10 cellular contexts compared by ENCODE assay signal in genomic region chr3:190323241-190323617, GRCh38. TPM values are rescaled to one million over a fixed set of nuclear protein-coding genes. Genes with fewer than 3 reads are reported as not detected.
DNase-seq lines count a peak whose midpoint lies in the region; ATAC-seq and TF ChIP-seq lines count a peak whose summit lies in the region.
"Had no signal": no experiment of that assay in that cellular context is flagged by ENCODE, and none has a peak within 500 bp of the region (broad histone marks: within the 10 kb centered on the region; RNA-seq: fewer than 3 reads in every experiment).

No MANE protein-coding gene starts in this region.

- POLR2A ChIA-PET in SK-N-SH (lab: Yijun Ruan, JAX): no interaction called here

- peak overlapping the region; percentile 77; the same call in 1 of the 2 replicates for H3K4me2 ChIP-seq in SK-N-SH

- 34% methylated on average over 8 of the region's 8 CpGs for WGBS in SK-N-SH (ENCODE audit: low lambda C conversion rate)
- 16 to 32% (median 20%) methylated on average over 8 of the region's 8 CpGs for WGBS in adrenal gland, 4 donors
- WGBS in stomach, 5 donors: 21 to 50% (median 33%) methylated on average over 8 of the region's 8 CpGs

- H3K9ac ChIP-seq in SK-N-SH: no peak overlapping the region

- no peaks in the 10 kb centered on the region for H3K9me2 ChIP-seq in SK-N-SH

- TF ChIP-seq EP300 in SK-N-SH (IDR thresholded peaks at IDR 0.05; ENCODE audit: borderline replicate concordance in 1 of 2, low read depth in 1 of 2, low read length in 1 of 2) (no peak), stomach (IDR thresholded peaks at IDR 0.05) (no peak)

- TF ChIP-seq CTCF in SK-N-SH (IDR thresholded peaks at IDR 0.05) (no peak), adrenal gland (IDR thresholded peaks at IDR 0.05) (no peak), stomach (IDR thresholded peaks at IDR 0.05) (no peak)

- H3K27ac ChIP-seq in SK-N-SH (ENCODE audit: low read depth in 2 of 2, low read length in 1 of 2) (no peak overlapping the region), adrenal gland (peak overlapping the region; percentile 37 to 93 (median 74)), stomach (peak overlapping the region in 3 of 5 donors; percentile 36 to 45 (median 36))

- H3K27me3 ChIP-seq in SK-N-SH (ENCODE audit: insufficient read depth) (peaks cover 32% of the 10 kb centered on the region), adrenal gland (no peaks in the 10 kb centered on the region), stomach (peaks cover 0 to 26% (median 7%) of the 10 kb centered on the region in 3 donors)

- ATAC-seq in SK-N-SH treated with all-trans-retinoic acid at 6 μM for 48 hours: no peak
- no peak for ATAC-seq in HG02623 (IDR thresholded peaks at IDR 0.05; ENCODE audit: unreplicated experiment)

- DNase-seq in SK-N-SH (no peak), adrenal gland (peak in 4 of 7 donors; percentile 49 to 59 (median 54)), kidney glomerular epithelial cell (lab: John Stamatoyannopoulos, UW) (peak; percentile 75), stomach (peak; percentile 38), RPMI8226 (no peak)
- DNase-seq in activated CD4-positive, CD25-positive, alpha-beta regulatory T cell (lab: John Stamatoyannopoulos, UW): no peak
- DNase-seq: NCI-H69; stimulated activated naive CD4-positive, alpha-beta T cell treated with Interleukin-2 at 50 U/mL for 16 hours had no signal

- H3K4me1 ChIP-seq in SK-N-SH (ENCODE audit: control insufficient read depth in 1 of 2, insufficient read depth in 2 of 2, low read depth in 1 of 2, low read length in 1 of 2) (peaks cover 4 to 10% of the 10 kb centered on the region in 2 experiments; a peak in 2 of 4 replicates), adrenal gland (replicated peaks in 1 of 2) (peaks cover 27 to 37% of the 10 kb centered on the region in 2 donors), stomach (peaks cover 4 to 27% (median 17%) of the 10 kb centered on the region in 4 donors)

- no peaks in the 10 kb centered on the region for H3K79me2 ChIP-seq in SK-N-SH (ENCODE audit: insufficient read depth)

- H2AFZ ChIP-seq in SK-N-SH (ENCODE audit: low read depth): no peak overlapping the region; the same call in 1 of the 2 replicates

- TF ChIP-seq RAD21 in SK-N-SH (IDR thresholded peaks at IDR 0.05; ENCODE audit: low read length): no peak

- no peaks in the 10 kb centered on the region for H3K36me3 ChIP-seq in SK-N-SH (replicated peaks in 1 of 2; ENCODE audit: control insufficient read depth in 1 of 2, insufficient read depth in 2 of 2, low read length in 1 of 2)
- H3K36me3 ChIP-seq in adrenal gland (replicated peaks in 1 of 2): no peaks in the 10 kb centered on the region
- H3K36me3 ChIP-seq in stomach: no peaks in the 10 kb centered on the region

- H4K20me1 ChIP-seq in SK-N-SH (ENCODE audit: insufficient read depth): no peaks in the 10 kb centered on the region

- TF ChIP-seq POLR2A in adrenal gland (IDR thresholded peaks at IDR 0.05) (peak in 1 of 2 donors; percentile 36), stomach (IDR thresholded peaks at IDR 0.05) (no peak)

- H3F3A ChIP-seq in SK-N-SH (replicated peaks; ENCODE audit: insufficient read depth): no peaks in the 10 kb centered on the region

- H3K4me3 ChIP-seq in SK-N-SH (ENCODE audit: low read depth in 2 of 2, low read length in 1 of 2): no peak overlapping the region
- H3K4me3 ChIP-seq in adrenal gland: peak overlapping the region in 2 of 4 donors; percentile 90 to 96
- H3K4me3 ChIP-seq in stomach: peak overlapping the region in 3 of 4 donors; percentile 13 to 31 (median 14)

- intact Hi-C loops in adrenal gland (cut with DNase I) (loop anchor here (2.0 to 10.0 kb wide), 4 partner anchors 62 to 102 kb away; partner anchors contain the start of gene CLDN16 (in 1 of the 2)), stomach (cut with DNase I; ENCODE audit: low total_unique reads) (loop anchor here (10.0 kb wide), 1 partner anchor 348 kb away; no protein-coding TSS in a partner anchor)

- H3K9me3 ChIP-seq in SK-N-SH (no peaks in the 10 kb centered on the region), adrenal gland (replicated peaks in 1 of 3) (no peaks in the 10 kb centered on the region), stomach (no peaks in the 10 kb centered on the region)

- CTCF ChIA-PET in SK-N-SH (lab: Yijun Ruan, JAX): interaction anchor here (0.9 to 6.2 kb wide), 17 partner anchors 10 to 370 kb away, joined by 3 to 75 read pairs (median 6); no protein-coding TSS in a partner anchor

TF ChIP-seq in SK-N-SH, 30 proteins besides CTCF, POLR2A, EP300 and RAD21:
- TF ChIP-seq GATA2 (CRISPR knock-in tag; IDR thresholded peaks at IDR 0.05) (no peak), ELF1 (IDR thresholded peaks at IDR 0.05) (no peak), RFX5 (IDR thresholded peaks at IDR 0.05; ENCODE audit: low read length) (no peak), NRF1 (IDR thresholded peaks at IDR 0.05; ENCODE audit: low read depth, low read length) (no peak), TAF1 (IDR thresholded peaks at IDR 0.05; ENCODE audit: borderline replicate concordance, low read depth, low read length) (no peak), MEF2A (IDR thresholded peaks at IDR 0.05; ENCODE audit: borderline replicate concordance, low read depth) (no peak), MXI1 (IDR thresholded peaks at IDR 0.05; ENCODE audit: low read depth, low read length) (no peak)
- TF ChIP-seq, protein P1, sequence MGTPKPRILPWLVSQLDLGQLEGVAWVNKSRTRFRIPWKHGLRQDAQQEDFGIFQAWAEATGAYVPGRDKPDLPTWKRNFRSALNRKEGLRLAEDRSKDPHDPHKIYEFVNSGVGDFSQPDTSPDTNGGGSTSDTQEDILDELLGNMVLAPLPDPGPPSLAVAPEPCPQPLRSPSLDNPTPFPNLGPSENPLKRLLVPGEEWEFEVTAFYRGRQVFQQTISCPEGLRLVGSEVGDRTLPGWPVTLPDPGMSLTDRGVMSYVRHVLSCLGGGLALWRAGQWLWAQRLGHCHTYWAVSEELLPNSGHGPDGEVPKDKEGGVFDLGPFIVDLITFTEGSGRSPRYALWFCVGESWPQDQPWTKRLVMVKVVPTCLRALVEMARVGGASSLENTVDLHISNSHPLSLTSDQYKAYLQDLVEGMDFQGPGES (IDR thresholded peaks at IDR 0.05; ENCODE audit: low read depth, low read length): no peak

TF ChIP-seq in SK-N-SH treated with all-trans-retinoic acid at 6 μM for 48 hours, 23 proteins besides CTCF, POLR2A, EP300 and RAD21 (continues in another document):
- TF ChIP-seq CREB5 (CRISPR knock-in tag; IDR thresholded peaks at IDR 0.05; ENCODE audit: low read depth): no peak
- TF ChIP-seq BACH2 (CRISPR knock-in tag; IDR thresholded peaks at IDR 0.05; ENCODE audit: borderline replicate concordance): no peak
- TF ChIP-seq TSHZ2 (CRISPR knock-in tag; IDR thresholded peaks at IDR 0.05): no peak
- no peak for TF ChIP-seq OSR1 (CRISPR knock-in tag; IDR thresholded peaks at IDR 0.05)
- no peak for TF ChIP-seq GLIS3 (CRISPR knock-in tag; IDR thresholded peaks at IDR 0.05)
- no peak for TF ChIP-seq TCF4 (CRISPR knock-in tag; IDR thresholded peaks at IDR 0.05; ENCODE audit: borderline replicate concordance)
- TF ChIP-seq CSDC2 (CRISPR knock-in tag; IDR thresholded peaks at IDR 0.05): no peak

RNA-seq across cellular contexts. Expression of gene CLDN1, which starts 1.0 kb away (rescaled TPM):
- polyA plus RNA-seq in SK-N-SH (2012; rRNA removed) (0.82 and 1.8 TPM in 2 replicates), adrenal gland (10 to 100 TPM; 28.2 to 53.4 (median 39.3) TPM), stomach (10 to 100 TPM in 1 of 3 donors, 1 to 10 TPM in 1, under 1 TPM in 1; 0.62 to 15.6 (median 1.1) TPM)
- polyA plus RNA-seq in SK-N-SH (2012; cell fraction: cytosol; rRNA removed): 2.4 and 2.6 TPM in 2 replicates
- 1.4 and 2.0 TPM in 2 replicates for polyA plus RNA-seq in SK-N-SH (2012; cell fraction: nucleus; rRNA removed)
- total RNA-seq in adrenal gland (100 to 1,000 TPM in 1 of 8 donors, 10 to 100 TPM in 7; 15.6 to 155 (median 76.2) TPM), stomach (1 to 10 TPM in 2 of 5 donors, not detected in 3; 4.9 to 7.0 TPM)

Comparison
In these comparisons a context has a peak if more than half of its experiments do, and no peak if none do; other contexts are left out.
1. DNase-seq: peak in adrenal gland (4 of 7), kidney glomerular epithelial cell (single experiment) and stomach (single experiment); none in SK-N-SH (single experiment), activated CD4-positive, CD25-positive, alpha-beta regulatory T cell (0 of 4) and RPMI8226 (single experiment).
2. H3K27ac ChIP-seq: peak in adrenal gland (5 of 5) and stomach (3 of 5); none in SK-N-SH (0 of 2).
3. H3K4me3 ChIP-seq: peak in stomach (3 of 4); none in SK-N-SH (0 of 2).